ENCODE assay signal across 32 cellular contexts in the genomic region with DNA sequence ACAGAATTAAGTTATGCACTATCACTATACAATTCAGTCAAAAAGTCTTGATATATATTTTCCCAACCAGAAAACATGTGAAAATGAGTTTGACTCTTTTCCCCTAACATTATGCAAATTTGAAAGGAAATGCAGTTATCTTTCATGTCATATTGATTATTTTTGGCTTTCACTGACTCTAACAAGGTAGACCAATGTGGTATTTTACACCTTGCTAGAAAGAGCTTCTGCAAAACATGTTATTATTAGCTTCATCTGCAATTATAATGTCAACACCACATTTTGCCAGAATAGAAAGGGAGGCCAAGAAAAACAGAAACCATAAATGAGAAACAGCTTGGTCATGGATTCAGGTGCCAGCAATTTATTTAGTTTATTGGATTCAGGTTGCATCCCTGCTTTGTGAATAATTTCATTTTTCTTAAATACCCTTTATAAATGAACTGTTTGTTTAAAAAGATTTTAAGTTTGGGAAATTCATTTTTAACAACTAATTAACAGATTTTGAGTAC.
"Had no signal": no experiment of that assay in that cellular context is flagged by ENCODE, and none has a peak within 500 bp of the region (broad histone marks: within the 10 kb centered on the region; RNA-seq: fewer than 3 reads in every experiment).

No MANE protein-coding gene starts in this region.

- H3K36me3 ChIP-seq: ascending aorta, breast epithelium, WERI-Rb-1 had no signal

- H3K4me3 ChIP-seq: ascending aorta, body of pancreas, breast epithelium, SK-N-MC had no signal

- DNase-seq: activated CD4-positive, alpha-beta memory T cell treated with anti-CD3 and anti-CD28 coated beads, Interleukin-2, amount 10 ng/mL, durations not matched to agents 7 days and 5 days; activated CD4-positive, alpha-beta T cell treated with anti-CD3 and anti-CD28 coated beads for 1 hour; activated CD4-positive, alpha-beta T cell treated with anti-CD3 and anti-CD28 coated beads for 48 hours; activated CD4-positive, CD25-positive, alpha-beta regulatory T cell; activated CD8-positive, alpha-beta memory T cell treated with anti-CD3 and anti-CD28 coated beads for 24 hours; activated CD8-positive, alpha-beta memory T cell treated with anti-CD3 and anti-CD28 coated beads, Interleukin-2, amount 10 ng/mL, durations not matched to agents 7 days and 5 days; activated gamma-delta T cell; activated naive CD4-positive, alpha-beta T cell treated with Interleukin-2 at 50 U/mL for 16 hours; activated naive CD8-positive, alpha-beta T cell treated with anti-CD3 and anti-CD28 coated beads, Interleukin-2, amount 10 ng/mL, durations not matched to agents 7 days and 5 days; activated T-cell treated with anti-CD3 and anti-CD28 coated beads, Interleukin-2, amount 50 U/mL, for 24 hours; amygdala; body of pancreas; Kasumi-1; MM.1S; MV-4-11; NCI-H1092; NCI-H146; NCI-H187; NCI-H2029 treated with DMSO at 0.1 percent for 48 hours; NCI-H2171 treated with DMSO at 0.1 percent for 48 hours; NCI-H2227 treated with DMSO at 0.1 percent for 48 hours; NCI-H524; NCI-H69; NCI-H82; NK-92 treated with Interleukin-12 subunit alpha and Interleukin-12 subunit beta, amount 100 ng/mL, for 24 hours; OCI-M1; Right ventricle myocardium superior; T1000; WERI-Rb-1 had no signal

- H3K4me1 ChIP-seq: ascending aorta, body of pancreas, breast epithelium had no signal

- H3K27ac ChIP-seq: ascending aorta, body of pancreas, breast epithelium, SK-N-MC, WERI-Rb-1 had no signal

- H3K27me3 ChIP-seq: ascending aorta, body of pancreas, breast epithelium had no signal

- ATAC-seq: activated CD8-positive, alpha-beta memory T cell treated with anti-CD3 and anti-CD28 coated beads, Interleukin-2, amount 10 ng/mL, durations not matched to agents 7 days and 5 days; body of pancreas had no signal

- H3K9me3 ChIP-seq: ascending aorta, body of pancreas, breast epithelium had no signal
